ENCODE assay signal across 13 cellular contexts in the genomic region with DNA sequence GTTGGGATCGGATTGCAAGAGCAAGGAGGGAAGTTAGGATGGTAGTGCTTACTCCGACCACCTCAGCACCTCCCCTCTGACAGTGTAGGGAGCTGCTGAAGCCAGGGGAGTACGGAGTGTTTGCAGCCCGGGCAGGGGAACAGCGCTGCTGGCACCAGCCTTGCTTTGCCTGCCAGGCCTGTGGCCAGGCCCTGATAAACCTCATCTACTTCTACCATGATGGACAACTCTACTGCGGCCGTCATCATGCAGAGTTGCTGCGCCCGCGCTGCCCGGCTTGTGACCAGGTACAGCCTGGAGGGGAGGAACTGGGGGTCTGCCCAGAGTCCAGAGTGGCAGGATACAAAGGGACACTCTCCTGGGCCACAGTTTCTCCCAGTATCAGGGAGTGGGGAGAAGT. TPM values are rescaled to one million over a fixed set of nuclear protein-coding genes. Genes with fewer than 3 reads are reported as not detected.
DNase-seq lines count a peak whose midpoint lies in the region; ATAC-seq, FAIRE-seq and TF ChIP-seq lines count a peak whose summit lies in the region.
"Had no signal": no experiment of that assay in that cellular context is flagged by ENCODE, and none has a peak within 500 bp of the region (broad histone marks: within the 10 kb centered on the region; RNA-seq: fewer than 3 reads in every experiment).

No MANE protein-coding gene starts in this region.

- peaks cover 18% of the 10 kb centered on the region for H3K36me3 Mint-ChIP-seq in activated CD4-positive, alpha-beta T cell treated with anti-CD3 and anti-CD28 coated beads, Interleukin-2, amount 10 ng/mL, durations not matched to agents 24 days and 14 days (ENCODE audit: low read depth)
- peaks cover 15% of the 10 kb centered on the region for H3K36me3 Mint-ChIP-seq in activated CD4-positive, alpha-beta T cell treated with anti-CD3 and anti-CD28 coated beads, Interleukin-2, amount 10 ng/mL, durations not matched to agents 7 days and 5 days (ENCODE audit: low read depth)

- H3K4me3 Mint-ChIP-seq in activated CD4-positive, alpha-beta T cell treated with anti-CD3 and anti-CD28 coated beads, Interleukin-2, amount 10 ng/mL, durations not matched to agents 24 days and 14 days = peak overlapping the region; percentile 59
- H3K4me3 Mint-ChIP-seq in activated CD4-positive, alpha-beta T cell treated with anti-CD3 and anti-CD28 coated beads, Interleukin-2, amount 10 ng/mL, durations not matched to agents 7 days and 5 days = no peak overlapping the region

- H3K4me2 ChIP-seq in OCI-LY3 (ENCODE audit: low read length) = peak overlapping the region; percentile 89; the same call in 1 of the 2 replicates

- H3K4me1 ChIP-seq in OCI-LY3 (ENCODE audit: low read length) = peaks cover 36% of the 10 kb centered on the region
- H3K4me1 ChIP-seq in pancreas = peaks cover 14 to 20% (median 16%) of the 10 kb centered on the region in 3 donors

- intact Hi-C loops in activated CD4-positive, alpha-beta T cell treated with anti-CD3 and anti-CD28 coated beads, Interleukin-2, amount 10 ng/mL, durations not matched to agents 24 days and 14 days (cut with micrococcal nuclease) = loop anchor here (5.0 kb wide), 3 partner anchors 152 to 713 kb away; partner anchors contain the start of genes MRPS10, NFYA and OARD1
- intact Hi-C loops in pancreas (cut with DNase I) = loop anchor here in 2 of 3 donors (10.0 kb wide), 2 partner anchors 150 to 260 kb away; no protein-coding TSS in a partner anchor

- H3K36me3 ChIP-seq in OCI-LY3 (replicated peaks; ENCODE audit: low read depth, low read length) (peaks cover 14% of the 10 kb centered on the region), pancreas (peaks cover 0 to 6% (median 3%) of the 10 kb centered on the region in 3 donors)

- H2AFZ ChIP-seq in OCI-LY3 (ENCODE audit: low read depth, low read length) = no peak overlapping the region

- WGBS in pancreas, 2 donors = 56 to 70% methylated on average over 11 of the region's 11 CpGs

- CTCF ChIA-PET in activated CD4-positive, alpha-beta T cell treated with anti-CD3 and anti-CD28 coated beads, Interleukin-2, amount 10 ng/mL, durations not matched to agents 7 days and 5 days (lab: Charles Lee) = interaction anchor here (0.6 to 7.7 kb wide), 9 partner anchors 9 to 1174 kb away, joined by 3 to 192 read pairs (median 8); partner anchors contain the start of gene TAF8

- H3K4me3 ChIP-seq in OCI-LY3 (ENCODE audit: low read length) (peak overlapping the region; percentile 98; the same call in 1 of the 2 replicates), pancreas (no peak overlapping the region)

- ATAC-seq in pancreas (no peak), GM21737 (IDR thresholded peaks at IDR 0.05; ENCODE audit: unreplicated experiment) (no peak)

- FAIRE-seq in pancreas (lab: Jason Lieb, UNC) = no peak
- FAIRE-seq in frontal cortex (lab: Jason Lieb, UNC) = no peak
- FAIRE-seq: H54 had no signal

- peaks cover 19% of the 10 kb centered on the region for H3K4me1 Mint-ChIP-seq in activated CD4-positive, alpha-beta T cell treated with anti-CD3 and anti-CD28 coated beads, Interleukin-2, amount 10 ng/mL, durations not matched to agents 24 days and 14 days
- H3K4me1 Mint-ChIP-seq in activated CD4-positive, alpha-beta T cell treated with anti-CD3 and anti-CD28 coated beads, Interleukin-2, amount 10 ng/mL, durations not matched to agents 7 days and 5 days = peaks cover 22% of the 10 kb centered on the region

- no peaks in the 10 kb centered on the region for H3K9me3 ChIP-seq in OCI-LY3 (ENCODE audit: insufficient read depth, low read length)
- H3K9me3 ChIP-seq in pancreas = no peaks in the 10 kb centered on the region

- no peak overlapping the region for H3K9ac ChIP-seq in OCI-LY3 (ENCODE audit: low read length)

- peaks cover 19% of the 10 kb centered on the region for H3K27me3 Mint-ChIP-seq in activated CD4-positive, alpha-beta T cell treated with anti-CD3 and anti-CD28 coated beads, Interleukin-2, amount 10 ng/mL, durations not matched to agents 24 days and 14 days
- peaks cover 13% of the 10 kb centered on the region for H3K27me3 Mint-ChIP-seq in activated CD4-positive, alpha-beta T cell treated with anti-CD3 and anti-CD28 coated beads, Interleukin-2, amount 10 ng/mL, durations not matched to agents 7 days and 5 days

- peaks cover 8% of the 10 kb centered on the region; the same call in 1 of the 2 replicates for H3K27me3 ChIP-seq in OCI-LY3 (ENCODE audit: low read depth, low read length)
- H3K27me3 ChIP-seq in pancreas = no peaks in the 10 kb centered on the region

- POLR2A ChIA-PET in activated CD4-positive, alpha-beta T cell treated with anti-CD3 and anti-CD28 coated beads, Interleukin-2, amount 10 ng/mL, durations not matched to agents 7 days and 5 days (lab: Charles Lee) = no interaction called here

- no peak for TF ChIP-seq CTCF in OCI-LY3 (IDR thresholded peaks at IDR 0.05; ENCODE audit: low read depth, low read length)
- no peak for TF ChIP-seq CTCF in pancreas (IDR thresholded peaks at IDR 0.05)

- no peak overlapping the region for H3K27ac Mint-ChIP-seq in activated CD4-positive, alpha-beta T cell treated with anti-CD3 and anti-CD28 coated beads, Interleukin-2, amount 10 ng/mL, durations not matched to agents 24 days and 14 days
- H3K27ac Mint-ChIP-seq in activated CD4-positive, alpha-beta T cell treated with anti-CD3 and anti-CD28 coated beads, Interleukin-2, amount 10 ng/mL, durations not matched to agents 7 days and 5 days = no peak overlapping the region

- H4K20me1 ChIP-seq in OCI-LY3 (ENCODE audit: insufficient read depth, low read length) = no peaks in the 10 kb centered on the region

- H3K27ac ChIP-seq in OCI-LY3 (ENCODE audit: low read length) (no peak overlapping the region), epithelial cell of prostate (peak overlapping the region; percentile 68), pancreas (peak overlapping the region in 3 of 4 donors; percentile 8 to 92 (median 19))

- H3K79me2 ChIP-seq in OCI-LY3 (ENCODE audit: low read length) = peaks cover 26% of the 10 kb centered on the region

- no peaks in the 10 kb centered on the region for H3K9me3 Mint-ChIP-seq in activated CD4-positive, alpha-beta T cell treated with anti-CD3 and anti-CD28 coated beads, Interleukin-2, amount 10 ng/mL, durations not matched to agents 24 days and 14 days
- no peaks in the 10 kb centered on the region for H3K9me3 Mint-ChIP-seq in activated CD4-positive, alpha-beta T cell treated with anti-CD3 and anti-CD28 coated beads, Interleukin-2, amount 10 ng/mL, durations not matched to agents 7 days and 5 days

- no peak for DNase-seq in activated CD4-positive, alpha-beta T cell treated with anti-CD3 and anti-CD28 coated beads, Interleukin-2, amount 10 ng/mL, durations not matched to agents 24 days and 14 days
- no peak for DNase-seq in activated CD4-positive, alpha-beta T cell treated with anti-CD3 and anti-CD28 coated beads, Interleukin-2, amount 10 ng/mL, durations not matched to agents 7 days and 5 days
- DNase-seq in epithelial cell of prostate (ENCODE audit: low read depth, low spot score) (no peak), pancreas (peak in 1 of 6 donors; percentile 43), frontal cortex (ENCODE audit: low spot score in 2 of 2) (no peak), NCI-H748 (lab: John Stamatoyannopoulos, UW; ENCODE audit: unreplicated experiment) (no peak)
- DNase-seq: NCI-H1105 treated with DMSO at 0.1 percent for 48 hours; NCI-H524 treated with DMSO at 0.1 percent for 48 hours; stimulated activated CD4-positive, alpha-beta T cell treated with anti-CD3 and anti-CD28 coated beads, Interleukin-12 subunit alpha, Interleukin-12 subunit beta, amount 100 ng/mL, for 4 hours had no signal

RNA-seq across cellular contexts. Expression of gene TOMM6, which starts 2.2 kb away (rescaled TPM):
- total RNA-seq in activated CD4-positive, alpha-beta T cell treated with anti-CD3 and anti-CD28 coated beads, Interleukin-2, amount 10 ng/mL, durations not matched to agents 24 days and 14 days = 367 and 376 TPM in 2 replicates
- total RNA-seq in activated CD4-positive, alpha-beta T cell treated with anti-CD3 and anti-CD28 coated beads, Interleukin-2, amount 10 ng/mL, durations not matched to agents 7 days and 5 days = 100 to 1,000 TPM; 167 to 202 TPM
- total RNA-seq in pancreas = 10 to 100 TPM; 48.6 to 86.2 (median 66.8) TPM
- 100 to 1,000 TPM; 123 to 196 TPM for polyA plus RNA-seq in pancreas
- total RNA-seq in frontal cortex = 35.9 TPM

RNA-seq across cellular contexts. Expression of gene PRICKLE4, which starts 4.7 kb away (rescaled TPM):
- total RNA-seq in activated CD4-positive, alpha-beta T cell treated with anti-CD3 and anti-CD28 coated beads, Interleukin-2, amount 10 ng/mL, durations not matched to agents 24 days and 14 days = not detected in 2 replicates
- total RNA-seq in activated CD4-positive, alpha-beta T cell treated with anti-CD3 and anti-CD28 coated beads, Interleukin-2, amount 10 ng/mL, durations not matched to agents 7 days and 5 days = not detected
- 1 to 10 TPM in 4 of 6 donors, under 1 TPM in 2; 0.88 to 5.7 (median 1.3) TPM for total RNA-seq in pancreas
- polyA plus RNA-seq in pancreas = 1 to 10 TPM; 2.6 to 2.7 TPM
- total RNA-seq in frontal cortex = 0.41 TPM
- total RNA-seq: Daoy had no signal

RNA-seq across cellular contexts. Expression of gene FRS3, which starts 5.6 kb away (rescaled TPM):
- 4.7 and 6.8 TPM in 2 replicates for total RNA-seq in activated CD4-positive, alpha-beta T cell treated with anti-CD3 and anti-CD28 coated beads, Interleukin-2, amount 10 ng/mL, durations not matched to agents 24 days and 14 days
- 1 to 10 TPM; 4.6 TPM for total RNA-seq in activated CD4-positive, alpha-beta T cell treated with anti-CD3 and anti-CD28 coated beads, Interleukin-2, amount 10 ng/mL, durations not matched to agents 7 days and 5 days
- 1 to 10 TPM; 2.1 to 5.2 (median 2.7) TPM for total RNA-seq in pancreas
- 1 to 10 TPM; 6.6 to 7.8 TPM for polyA plus RNA-seq in pancreas
- total RNA-seq in frontal cortex = 9.4 TPM

RNA-seq across cellular contexts. Expression of gene PGC, which starts 38.1 kb away (rescaled TPM):
- not detected in 2 replicates for total RNA-seq in activated CD4-positive, alpha-beta T cell treated with anti-CD3 and anti-CD28 coated beads, Interleukin-2, amount 10 ng/mL, durations not matched to agents 24 days and 14 days
- total RNA-seq in activated CD4-positive, alpha-beta T cell treated with anti-CD3 and anti-CD28 coated beads, Interleukin-2, amount 10 ng/mL, durations not matched to agents 7 days and 5 days = not detected
- 10 to 100 TPM in 1 of 6 donors, 1 to 10 TPM in 5; 1.0 to 24.4 (median 3.2) TPM for total RNA-seq in pancreas
- polyA plus RNA-seq in pancreas = 10 to 100 TPM in 1 of 2 donors, 1 to 10 TPM in 1; 1.5 to 33.6 TPM
- total RNA-seq in frontal cortex = under 0.01 TPM
- total RNA-seq: Daoy had no signal

RNA-seq across cellular contexts. Expression of gene TFEB, which starts 49.8 kb away (rescaled TPM):
- total RNA-seq in activated CD4-positive, alpha-beta T cell treated with anti-CD3 and anti-CD28 coated beads, Interleukin-2, amount 10 ng/mL, durations not matched to agents 24 days and 14 days = 14.1 and 14.9 TPM in 2 replicates
- 10 to 100 TPM in 1 of 2 experiments, 1 to 10 TPM in 1; 9.7 to 12.5 TPM for total RNA-seq in activated CD4-positive, alpha-beta T cell treated with anti-CD3 and anti-CD28 coated beads, Interleukin-2, amount 10 ng/mL, durations not matched to agents 7 days and 5 days
- total RNA-seq in pancreas (10 to 100 TPM in 3 of 6 donors, 1 to 10 TPM in 3; 6.5 to 16.2 (median 10.1) TPM), frontal cortex (1.6 TPM)
- 10 to 100 TPM; 27.4 to 49.4 TPM for polyA plus RNA-seq in pancreas
